9 cellular contexts compared by ENCODE assay signal in the genomic region with DNA sequence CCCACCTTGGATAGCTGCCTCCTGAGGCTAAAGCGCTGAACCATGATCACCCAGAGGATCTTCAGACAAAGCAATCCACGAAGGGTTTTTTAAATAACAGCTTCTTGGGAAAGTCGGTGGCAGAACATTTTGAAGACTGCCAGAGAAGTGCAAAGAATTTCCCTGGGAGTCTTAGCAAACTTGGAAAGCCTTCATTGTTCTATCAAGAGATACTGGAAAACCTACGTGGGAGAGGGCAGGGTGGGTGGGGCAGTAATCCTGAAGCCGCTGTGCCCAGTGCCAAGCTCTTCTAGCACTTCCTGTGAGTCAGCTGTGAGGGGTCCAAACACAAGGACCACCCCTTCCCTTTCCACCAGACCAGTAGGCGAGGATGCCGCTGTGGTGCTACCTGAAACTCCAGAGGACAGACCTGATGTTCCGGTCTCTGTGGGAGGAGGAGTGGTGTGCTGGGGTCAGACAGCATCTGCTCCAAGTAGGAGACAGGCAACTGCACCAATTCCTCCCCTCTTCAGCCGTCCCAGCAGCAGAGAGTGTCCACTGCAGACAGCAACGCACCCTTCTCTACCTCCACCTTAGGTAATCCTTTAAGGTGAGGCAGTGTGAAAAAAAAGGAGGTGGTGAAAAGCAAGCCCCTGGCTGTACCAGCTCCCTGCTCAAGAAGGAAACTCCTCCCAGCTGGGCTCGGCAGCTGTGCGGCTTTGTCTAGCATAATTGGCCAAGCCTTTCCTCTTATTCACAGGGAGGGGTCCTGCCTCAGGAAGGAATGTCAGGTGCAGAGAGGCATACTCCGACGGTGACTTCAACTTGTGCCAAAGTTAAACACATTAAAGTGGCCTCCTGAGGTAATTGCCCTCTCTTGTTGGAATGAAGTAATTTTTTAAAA.
DNase-seq lines count a peak whose midpoint lies in the region; ATAC-seq and TF ChIP-seq lines count a peak whose summit lies in the region.
"Had no signal": no experiment of that assay in that cellular context is flagged by ENCODE, and none has a peak within 500 bp of the region (broad histone marks: within the 10 kb centered on the region; RNA-seq: fewer than 3 reads in every experiment).

No MANE protein-coding gene starts in this region.

- H3K27me3 ChIP-seq in iPS-18a (ENCODE audit: control insufficient read depth, insufficient read depth, low read length) = no peaks in the 10 kb centered on the region
- no peaks in the 10 kb centered on the region for H3K27me3 ChIP-seq in skeletal muscle tissue (ENCODE audit: control insufficient read depth in 3 of 3, insufficient read depth in 3 of 3, low read length in 3 of 3)
- H3K27me3 ChIP-seq in WERI-Rb-1 (ENCODE audit: insufficient read depth, low read depth, severe bottlenecking) = no peaks in the 10 kb centered on the region

- TF ChIP-seq CTCF in WERI-Rb-1 (IDR thresholded peaks at IDR 0.05; ENCODE audit: low read depth, low read length) = no peak

- H3K36me3 ChIP-seq in iPS-18a (ENCODE audit: control insufficient read depth, low read depth, low read length) (no peaks in the 10 kb centered on the region), skeletal muscle tissue (ENCODE audit: control insufficient read depth in 3 of 3, insufficient read depth in 3 of 3, low read length in 3 of 3) (no peaks in the 10 kb centered on the region), WERI-Rb-1 (no peaks in the 10 kb centered on the region)

- H3K27ac Mint-ChIP-seq in activated CD8-positive, alpha-beta memory T cell treated with anti-CD3 and anti-CD28 coated beads, Interleukin-2, amount 10 ng/mL, durations not matched to agents 7 days and 5 days = no peak overlapping the region
- H3K27ac Mint-ChIP-seq: T-helper 1 cell treated with Interleukin-12 subunit alpha and Interleukin-12 subunit beta and Interleukin-4 antibody, amounts not matched to agents 30 μg/mL and 1 μg/mL, for 36 hours had no signal

- CTCF ChIA-PET in activated CD8-positive, alpha-beta memory T cell treated with anti-CD3 and anti-CD28 coated beads, Interleukin-2, amount 10 ng/mL, durations not matched to agents 7 days and 5 days (lab: Charles Lee) = no interaction called here

- peaks cover 15% of the 10 kb centered on the region for H3K4me1 Mint-ChIP-seq in activated CD8-positive, alpha-beta memory T cell treated with anti-CD3 and anti-CD28 coated beads, Interleukin-2, amount 10 ng/mL, durations not matched to agents 7 days and 5 days

- H3K27ac ChIP-seq in iPS-18a (ENCODE audit: low read length) (no peak overlapping the region), skeletal muscle tissue (ENCODE audit: low read depth, low read length) (no peak overlapping the region), WERI-Rb-1 (no peak overlapping the region)

- no peaks in the 10 kb centered on the region for H3K36me3 Mint-ChIP-seq in activated CD8-positive, alpha-beta memory T cell treated with anti-CD3 and anti-CD28 coated beads, Interleukin-2, amount 10 ng/mL, durations not matched to agents 7 days and 5 days

- no peaks in the 10 kb centered on the region for H3K9me3 ChIP-seq in iPS-18a (ENCODE audit: control insufficient read depth, low read depth, low read length)
- no peaks in the 10 kb centered on the region for H3K9me3 ChIP-seq in skeletal muscle tissue (ENCODE audit: control insufficient read depth in 3 of 3, low read length in 3 of 3)
- no peaks in the 10 kb centered on the region for H3K9me3 ChIP-seq in WERI-Rb-1 (ENCODE audit: severe bottlenecking)

- no peak overlapping the region for H3K4me3 Mint-ChIP-seq in activated CD8-positive, alpha-beta memory T cell treated with anti-CD3 and anti-CD28 coated beads, Interleukin-2, amount 10 ng/mL, durations not matched to agents 7 days and 5 days
- H3K4me3 Mint-ChIP-seq: T-helper 1 cell treated with Interleukin-12 subunit alpha and Interleukin-12 subunit beta and Interleukin-4 antibody, amounts not matched to agents 30 μg/mL and 1 μg/mL, for 36 hours had no signal

- H3K9ac ChIP-seq in iPS-18a (ENCODE audit: low read length) (peak overlapping the region; percentile 28), skeletal muscle tissue (ENCODE audit: low read depth in 1 of 3, low read length in 3 of 3) (peak overlapping the region in 1 of 3 donors; percentile 10)

- peaks cover 33% of the 10 kb centered on the region for H3K4me1 ChIP-seq in iPS-18a (ENCODE audit: control insufficient read depth, low read depth, low read length)
- H3K4me1 ChIP-seq in skeletal muscle tissue (ENCODE audit: control insufficient read depth in 3 of 3, insufficient read depth in 3 of 3, low read length in 3 of 3) = peaks cover 8 to 12% (median 11%) of the 10 kb centered on the region in 3 donors

- no peaks in the 10 kb centered on the region for H3K9me3 Mint-ChIP-seq in activated CD8-positive, alpha-beta memory T cell treated with anti-CD3 and anti-CD28 coated beads, Interleukin-2, amount 10 ng/mL, durations not matched to agents 7 days and 5 days (ENCODE audit: low read depth)
- H3K9me3 Mint-ChIP-seq: T-helper 1 cell treated with Interleukin-12 subunit alpha and Interleukin-12 subunit beta and Interleukin-4 antibody, amounts not matched to agents 30 μg/mL and 1 μg/mL, for 36 hours had no signal

- DNase-seq in activated CD8-positive, alpha-beta memory T cell treated with anti-CD3 and anti-CD28 coated beads, Interleukin-2, amount 50 U/mL, for 48 hours = peak; percentile 51
- no peak for DNase-seq in activated CD8-positive, alpha-beta memory T cell treated with anti-CD3 and anti-CD28 coated beads, Interleukin-2, amount 10 ng/mL, durations not matched to agents 7 days and 5 days
- DNase-seq in NCI-H2029 treated with DMSO at 0.1 percent for 48 hours (lab: John Stamatoyannopoulos, UW) (peak; percentile 41), amniotic epithelial cell (ENCODE audit: low read depth) (peak; percentile 20), WERI-Rb-1 (no peak)

- H3K4me3 ChIP-seq in iPS-18a (ENCODE audit: low read length) (peak overlapping the region; percentile 34), skeletal muscle tissue (ENCODE audit: low read length in 3 of 3) (peak overlapping the region; percentile 26 to 49 (median 32)), WERI-Rb-1 (ENCODE audit: low read depth, low read length) (no peak overlapping the region)

- no peaks in the 10 kb centered on the region for H3K27me3 Mint-ChIP-seq in activated CD8-positive, alpha-beta memory T cell treated with anti-CD3 and anti-CD28 coated beads, Interleukin-2, amount 10 ng/mL, durations not matched to agents 7 days and 5 days

- ATAC-seq in activated CD8-positive, alpha-beta memory T cell treated with anti-CD3 and anti-CD28 coated beads, Interleukin-2, amount 10 ng/mL, durations not matched to agents 7 days and 5 days = no peak
- no peak for ATAC-seq in GM19455 (IDR thresholded peaks at IDR 0.05; ENCODE audit: unreplicated experiment)

Comparison
In these comparisons a context has a peak if more than half of its experiments do, and no peak if none do; other contexts are left out.
1. DNase-seq: peak in activated CD8-positive, alpha-beta memory T cell treated with anti-CD3 and anti-CD28 coated beads, Interleukin-2, amount 50 U/mL, for 48 hours (single experiment), NCI-H2029 treated with DMSO at 0.1 percent for 48 hours (single experiment) and amniotic epithelial cell (single experiment); none in activated CD8-positive, alpha-beta memory T cell treated with anti-CD3 and anti-CD28 coated beads, Interleukin-2, amount 10 ng/mL, durations not matched to agents 7 days and 5 days (single experiment) and WERI-Rb-1 (single experiment).